1 cellular context compared by ENCODE assay signal in the genomic region with DNA sequence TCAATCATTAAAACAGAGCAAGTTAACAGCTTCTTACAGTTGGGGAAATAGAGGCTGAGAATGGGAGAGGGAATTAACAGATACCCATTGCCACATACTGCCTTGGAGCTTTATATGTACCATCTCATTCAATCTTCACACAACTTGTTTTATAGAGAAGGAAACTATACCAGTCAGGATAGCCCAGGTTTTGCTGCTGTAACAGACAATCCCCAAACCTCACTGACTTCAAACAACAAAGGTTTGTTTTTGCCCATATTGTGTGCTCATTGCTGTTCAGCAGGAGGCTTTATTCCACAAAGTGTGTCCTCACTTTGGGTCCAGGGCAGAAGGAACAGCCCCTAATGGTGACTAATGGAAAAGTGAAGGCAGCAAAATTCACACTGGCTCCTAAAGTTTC.
TF ChIP-seq lines count a peak whose summit lies in the region.

No MANE protein-coding gene starts in this region.

TF ChIP-seq in K562, 482 proteins besides CTCF, POLR2A, EP300 and RAD21:
- TF ChIP-seq ZNF740 (CRISPR knock-in tag; IDR thresholded peaks at IDR 0.05) (no peak), ZNF740 (tag; IDR thresholded peaks at IDR 0.05) (no peak), ZNF12 (CRISPR knock-in tag; IDR thresholded peaks at IDR 0.05) (peak; percentile 96)
- TF ChIP-seq, protein P1, sequence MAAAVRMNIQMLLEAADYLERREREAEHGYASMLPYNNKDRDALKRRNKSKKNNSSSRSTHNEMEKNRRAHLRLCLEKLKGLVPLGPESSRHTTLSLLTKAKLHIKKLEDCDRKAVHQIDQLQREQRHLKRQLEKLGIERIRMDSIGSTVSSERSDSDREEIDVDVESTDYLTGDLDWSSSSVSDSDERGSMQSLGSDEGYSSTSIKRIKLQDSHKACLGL (CRISPR knock-in tag; IDR thresholded peaks at IDR 0.05; ENCODE audit: borderline replicate concordance, poor library complexity, severe bottlenecking): no peak
